In genomic region chr15:88610756-88611231, GRCh38 we compare ENCODE assay signal across 15 cellular contexts. TPM values are rescaled to one million over a fixed set of nuclear protein-coding genes. Genes with fewer than 3 reads are reported as not detected.
DNase-seq lines count a peak whose midpoint lies in the region; ATAC-seq, FAIRE-seq and TF ChIP-seq lines count a peak whose summit lies in the region.
"Had no signal": no experiment of that assay in that cellular context is flagged by ENCODE, and none has a peak within 500 bp of the region (broad histone marks: within the 10 kb centered on the region; RNA-seq: fewer than 3 reads in every experiment).

No MANE protein-coding gene starts in this region.

- WGBS in A549 (ENCODE audit: missing lambda C conversion rate): 62% methylated on average over 4 of the region's 4 CpGs

- H3K27ac ChIP-seq in A549 (no peak overlapping the region), uterus (no peak overlapping the region)
- H3K27ac ChIP-seq: ovary had no signal

- H3K4me1 Mint-ChIP-seq in endothelial cell (ENCODE audit: unreplicated experiment): peaks cover 20% of the 10 kb centered on the region
- H3K4me1 Mint-ChIP-seq in activated CD8-positive, alpha-beta memory T cell treated with anti-CD3 and anti-CD28 coated beads, Interleukin-2, amount 10 ng/mL, durations not matched to agents 7 days and 5 days: peaks cover 10% of the 10 kb centered on the region

- no peak for DNase-seq in A549 (ENCODE audit: low read depth in 1 of 2, low spot score in 1 of 2)
- DNase-seq in GDM1 (lab: John Stamatoyannopoulos, UW): peak; percentile 56
- peak; percentile 85 for DNase-seq in NOMO-1 treated with dmso at 0.1 percent for 144 hours (lab: John Stamatoyannopoulos, UW; ENCODE audit: unreplicated experiment)
- peak; percentile 36 for DNase-seq in endothelial cell (ENCODE audit: low spot score)
- no peak for DNase-seq in activated CD8-positive, alpha-beta memory T cell treated with anti-CD3 and anti-CD28 coated beads, Interleukin-2, amount 10 ng/mL, durations not matched to agents 7 days and 5 days
- DNase-seq in uterus: no peak
- no peak for DNase-seq in ecto neural progenitor cell (ENCODE audit: low spot score)
- DNase-seq: activated T-cell treated with anti-CD3 and anti-CD28 coated beads for 4 hours, Caco-2, kidney, NCI-H524, ovary had no signal

- H3K9me3 ChIP-seq in A549 (no peaks in the 10 kb centered on the region), uterus (no peaks in the 10 kb centered on the region)
- H3K9me3 ChIP-seq: Caco-2, ovary had no signal

- H3K36me3 Mint-ChIP-seq in endothelial cell (ENCODE audit: low read depth, unreplicated experiment): peaks cover 4% of the 10 kb centered on the region
- no peaks in the 10 kb centered on the region for H3K36me3 Mint-ChIP-seq in activated CD8-positive, alpha-beta memory T cell treated with anti-CD3 and anti-CD28 coated beads, Interleukin-2, amount 10 ng/mL, durations not matched to agents 7 days and 5 days

- TF ChIP-seq EP300 in A549 (IDR thresholded peaks at IDR 0.05): no peak

- intact Hi-C loops in uterus (cut with DNase I; ENCODE audit: low total_unique reads): no loop called here

- peaks cover under 1 to 11% of the 10 kb centered on the region in 2 donors for H3K27me3 ChIP-seq in uterus
- H3K27me3 ChIP-seq: ovary had no signal

- FAIRE-seq in A549 (lab: Jason Lieb, UNC): no peak
- FAIRE-seq: astrocyte, kidney had no signal

- TF ChIP-seq CTCF in A549 (IDR thresholded peaks at IDR 0.05) (no peak), endothelial cell (IDR thresholded peaks at IDR 0.05; ENCODE audit: unreplicated experiment) (peak; percentile 31), uterus (IDR thresholded peaks at IDR 0.05) (no peak)

- H3K4me3 Mint-ChIP-seq in endothelial cell (ENCODE audit: unreplicated experiment): no peak overlapping the region
- H3K4me3 Mint-ChIP-seq in activated CD8-positive, alpha-beta memory T cell treated with anti-CD3 and anti-CD28 coated beads, Interleukin-2, amount 10 ng/mL, durations not matched to agents 7 days and 5 days: no peak overlapping the region
- H3K4me3 Mint-ChIP-seq: IgD-negative memory B cell had no signal

- H3K27ac Mint-ChIP-seq in endothelial cell (ENCODE audit: unreplicated experiment): no peak overlapping the region
- H3K27ac Mint-ChIP-seq in activated CD8-positive, alpha-beta memory T cell treated with anti-CD3 and anti-CD28 coated beads, Interleukin-2, amount 10 ng/mL, durations not matched to agents 7 days and 5 days: no peak overlapping the region
- H3K27ac Mint-ChIP-seq: IgD-negative memory B cell had no signal

- CTCF ChIA-PET in A549 (lab: Yijun Ruan, JAX): interaction anchor here (0.9 to 3.6 kb wide), 3 partner anchors 20 to 143 kb away, joined by 3 to 12 read pairs (median 3); partner anchors contain the start of genes MRPL46 and MRPS11
- CTCF ChIA-PET in activated CD8-positive, alpha-beta memory T cell treated with anti-CD3 and anti-CD28 coated beads, Interleukin-2, amount 10 ng/mL, durations not matched to agents 7 days and 5 days (lab: Charles Lee): interaction anchor here (0.7 kb wide), 1 partner anchor 762 kb away, joined by 6 read pairs; no protein-coding TSS in a partner anchor

- peaks cover 25% of the 10 kb centered on the region for H3K4me1 ChIP-seq in A549
- H3K4me1 ChIP-seq in uterus: peaks cover 0 to 2% of the 10 kb centered on the region in 2 donors

- TF ChIP-seq POLR2A in A549 (IDR thresholded peaks at IDR 0.05; ENCODE audit: low read length) (no peak), uterus (IDR thresholded peaks at IDR 0.05) (no peak)

- H3K27me3 Mint-ChIP-seq in endothelial cell (ENCODE audit: unreplicated experiment): peaks cover 4% of the 10 kb centered on the region
- peaks cover 43% of the 10 kb centered on the region for H3K27me3 Mint-ChIP-seq in activated CD8-positive, alpha-beta memory T cell treated with anti-CD3 and anti-CD28 coated beads, Interleukin-2, amount 10 ng/mL, durations not matched to agents 7 days and 5 days

- no peak for TF ChIP-seq RAD21 in A549 (conservative IDR thresholded peaks at IDR 0.05 in 1 of 2, IDR thresholded peaks at IDR 0.05 in 1 of 2)

- H3K9me3 Mint-ChIP-seq in endothelial cell (ENCODE audit: unreplicated experiment): no peaks in the 10 kb centered on the region
- no peaks in the 10 kb centered on the region for H3K9me3 Mint-ChIP-seq in activated CD8-positive, alpha-beta memory T cell treated with anti-CD3 and anti-CD28 coated beads, Interleukin-2, amount 10 ng/mL, durations not matched to agents 7 days and 5 days (ENCODE audit: low read depth)
- H3K9me3 Mint-ChIP-seq: IgD-negative memory B cell had no signal

- H3K4me2 ChIP-seq in A549: no peak overlapping the region

- no peaks in the 10 kb centered on the region for H3K36me3 ChIP-seq in uterus
- H3K36me3 ChIP-seq: ovary had no signal

- H3K4me3 ChIP-seq in A549 (no peak overlapping the region), uterus (no peak overlapping the region)
- H3K4me3 ChIP-seq: ovary had no signal

- ATAC-seq in A549: peak; percentile 6 to 36; a peak in 2 of 6 replicates
- no peak for ATAC-seq in activated CD8-positive, alpha-beta memory T cell treated with anti-CD3 and anti-CD28 coated beads, Interleukin-2, amount 10 ng/mL, durations not matched to agents 7 days and 5 days
- ATAC-seq in GM18520 (IDR thresholded peaks at IDR 0.05; ENCODE audit: unreplicated experiment): no peak

- POLR2A ChIA-PET in A549 (lab: Yijun Ruan, JAX): no interaction called here

TF ChIP-seq in A549, 52 proteins besides CTCF, POLR2A, EP300 and RAD21:
- no peak for TF ChIP-seq RFX5 (IDR thresholded peaks at IDR 0.05)
- TF ChIP-seq EHMT2 (IDR thresholded peaks at IDR 0.05; ENCODE audit: low read depth): no peak
- TF ChIP-seq SMC3 (IDR thresholded peaks at IDR 0.05): no peak

RNA-seq across cellular contexts. Expression of gene AEN, which starts 10.3 kb away (rescaled TPM):
- 74.9 and 81.7 TPM in 2 replicates for polyA plus RNA-seq in A549 (2011; rRNA removed)
- 53.3 and 68.6 TPM in 2 replicates for polyA plus RNA-seq in A549 (2012; cell fraction: cytosol; rRNA removed)
- 128 and 155 TPM in 2 replicates for polyA plus RNA-seq in A549 (2012; cell fraction: nucleus; rRNA removed)
- polyA plus RNA-seq in A549 (2017; fragmentation: RNase III; extraction: RNeasy Plus Mini Kit Qiagen cat#74134 plus additional on column Dnase treatment): 57.2 to 65.5 TPM (median 62.9 TPM) in 3 replicates
- polyA minus RNA-seq in A549 (2011; rRNA and poly(A)+ RNA removed): 129 and 164 TPM in 2 replicates
- total RNA-seq in endothelial cell (ENCODE audit: unreplicated experiment): 31.5 TPM
- 10 to 100 TPM; 55.7 to 57.4 TPM for total RNA-seq in activated CD8-positive, alpha-beta memory T cell treated with anti-CD3 and anti-CD28 coated beads, Interleukin-2, amount 10 ng/mL, durations not matched to agents 7 days and 5 days
- 10 to 100 TPM in 1 of 4 donors, 1 to 10 TPM in 3; 1.0 to 20.2 (median 6.0) TPM for total RNA-seq in uterus

RNA-seq across cellular contexts. Expression of gene ISG20, which starts 28.0 kb away (rescaled TPM):
- polyA plus RNA-seq in A549 (2011; rRNA removed) (47.4 and 65.8 TPM in 2 replicates), A549 (2017; fragmentation: RNase III; extraction: RNeasy Plus Mini Kit Qiagen cat#74134 plus additional on column Dnase treatment) (6.1 to 10.5 TPM (median 7.2 TPM) in 3 replicates)
- polyA plus RNA-seq in A549 (2012; cell fraction: cytosol; rRNA removed): 29.1 and 29.9 TPM in 2 replicates
- 19.6 and 26.9 TPM in 2 replicates for polyA plus RNA-seq in A549 (2012; cell fraction: nucleus; rRNA removed)
- polyA minus RNA-seq in A549 (2011; rRNA and poly(A)+ RNA removed): 17.5 and 24.0 TPM in 2 replicates
- total RNA-seq in endothelial cell (ENCODE audit: unreplicated experiment) (6.6 TPM), uterus (10 to 100 TPM in 3 of 4 donors, 1 to 10 TPM in 1; 3.9 to 35.9 (median 13.2) TPM)
- total RNA-seq in activated CD8-positive, alpha-beta memory T cell treated with anti-CD3 and anti-CD28 coated beads, Interleukin-2, amount 10 ng/mL, durations not matched to agents 7 days and 5 days: 100 to 1,000 TPM; 155 to 379 TPM

Comparison
In these comparisons a context has a peak if more than half of its experiments do, and no peak if none do; other contexts are left out.
1. ATAC-seq: peak in A549 (2 of 2); none in activated CD8-positive, alpha-beta memory T cell treated with anti-CD3 and anti-CD28 coated beads, Interleukin-2, amount 10 ng/mL, durations not matched to agents 7 days and 5 days (single experiment) and GM18520 (single experiment).
2. DNase-seq: peak in GDM1 (single experiment), NOMO-1 treated with dmso at 0.1 percent for 144 hours (single experiment) and endothelial cell (single experiment); none in A549 (0 of 2), activated CD8-positive, alpha-beta memory T cell treated with anti-CD3 and anti-CD28 coated beads, Interleukin-2, amount 10 ng/mL, durations not matched to agents 7 days and 5 days (single experiment), uterus (0 of 2) and ecto neural progenitor cell (single experiment).
3. RNA of gene ISG20, which starts 28.0 kb away (total RNA-seq): 155 to 379 TPM in activated CD8-positive, alpha-beta memory T cell treated with anti-CD3 and anti-CD28 coated beads, Interleukin-2, amount 10 ng/mL, durations not matched to agents 7 days and 5 days; 3.9 to 35.9 TPM in uterus and 6.6 TPM in endothelial cell (single experiment); every median in the first group is over 4 times any median in the second.